8 cellular contexts compared by ENCODE assay signal in the genomic region with DNA sequence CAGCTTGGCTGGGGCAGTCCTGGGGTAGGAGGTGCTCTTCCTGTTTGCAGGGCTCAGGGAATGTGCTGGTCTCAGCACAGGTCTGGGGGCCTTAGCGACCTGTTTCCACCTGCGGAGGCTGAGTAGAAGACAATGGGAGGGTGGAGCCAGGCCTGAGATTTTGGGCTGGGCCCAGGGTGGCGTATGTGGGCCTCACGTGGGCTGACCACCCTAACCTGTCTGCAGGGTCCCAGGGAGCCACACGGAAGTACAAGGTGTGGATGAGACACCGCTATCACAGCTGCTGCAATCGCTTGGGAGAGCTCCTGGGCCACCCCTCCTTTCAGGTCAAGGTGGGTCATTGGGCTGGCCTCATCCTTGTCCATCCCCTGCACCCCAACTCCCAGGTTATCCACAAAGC. TPM values are rescaled to one million over a fixed set of nuclear protein-coding genes. Genes with fewer than 3 reads are reported as not detected.
DNase-seq lines count a peak whose midpoint lies in the region; ATAC-seq and TF ChIP-seq lines count a peak whose summit lies in the region.
"Had no signal": no experiment of that assay in that cellular context is flagged by ENCODE, and none has a peak within 500 bp of the region (broad histone marks: within the 10 kb centered on the region; RNA-seq: fewer than 3 reads in every experiment).

No MANE protein-coding gene starts in this region.

- peaks cover 45% of the 10 kb centered on the region for H3K79me2 ChIP-seq in GM23338 (replicated peaks; ENCODE audit: insufficient read depth)

- H2AFZ ChIP-seq in GM23338: no peak overlapping the region

- intact Hi-C loops in gastrocnemius medialis (cut with DNase I; ENCODE audit: low total_unique reads): loop anchor here (2.0 to 10.0 kb wide), 3 partner anchors 61 to 1271 kb away; a partner anchor contains a TSS

- peak overlapping the region; percentile 95 for H3K9ac ChIP-seq in SK-N-MC (ENCODE audit: insufficient read length)

- H3K9me2 ChIP-seq in GM23338 (ENCODE audit: insufficient read depth): no peaks in the 10 kb centered on the region

- no peak for TF ChIP-seq POLR2A in gastrocnemius medialis (IDR thresholded peaks at IDR 0.05)

- H3K27me3 ChIP-seq in GM23338 (ENCODE audit: insufficient read depth) (no peaks in the 10 kb centered on the region), gastrocnemius medialis (no peaks in the 10 kb centered on the region)

- TF ChIP-seq CTCF in GM23338 (conservative IDR thresholded peaks at IDR 0.05; ENCODE audit: low read depth in 2 of 2) (no peak), fibroblast of pulmonary artery (IDR thresholded peaks at IDR 0.05; ENCODE audit: low read length, missing control alignments) (no peak), gastrocnemius medialis (IDR thresholded peaks at IDR 0.05 in 4 of 5, conservative IDR thresholded peaks at IDR 0.05 in 1 of 5) (no peak)

- H3K36me3 ChIP-seq in GM23338 (ENCODE audit: insufficient read depth) (no peaks in the 10 kb centered on the region), SK-N-MC (ENCODE audit: insufficient read depth, low read length) (peaks cover 37% of the 10 kb centered on the region; the same call in 1 of the 2 replicates), gastrocnemius medialis (peaks cover 0 to 39% of the 10 kb centered on the region in 2 donors)

- in situ Hi-C loops in gastrocnemius medialis (cut with MboI; ENCODE audit: low sequenced_read_pairs in 4 of 4): no loop called here

- no peak overlapping the region for H3K27ac Mint-ChIP-seq in GM23338

- H3K4me1 ChIP-seq in GM23338 (ENCODE audit: insufficient read depth) (0 out of 2 replicates have a peak, but pooled peaks cover 2% of the 10 kb centered on the region), gastrocnemius medialis (peaks cover 17 to 22% of the 10 kb centered on the region in 2 donors)

- DNase-seq in GM23338 (ENCODE audit: low spot score): no peak
- no peak for DNase-seq in SK-N-MC (ENCODE audit: low read depth, low spot score)
- DNase-seq in fibroblast of pulmonary artery (ENCODE audit: low read depth): no peak
- no peak for DNase-seq in gastrocnemius medialis
- DNase-seq in NK-92 (lab: John Stamatoyannopoulos, UW; ENCODE audit: unreplicated experiment): no peak
- DNase-seq in cerebellar cortex (ENCODE audit: low spot score): no peak
- DNase-seq: caudate nucleus had no signal

- H3K4me3 ChIP-seq in GM23338: peak overlapping the region; percentile 82
- H3K4me3 ChIP-seq in SK-N-MC: peak overlapping the region; percentile 94
- H3K4me3 ChIP-seq in fibroblast of pulmonary artery (replicated peaks; ENCODE audit: low read depth, low read length): peak overlapping the region; percentile 81
- peak overlapping the region; percentile 95 to 97 (median 96) for H3K4me3 ChIP-seq in gastrocnemius medialis

- H3K9me3 Mint-ChIP-seq in GM23338: peaks cover 2% of the 10 kb centered on the region

- peaks cover 15% of the 10 kb centered on the region for H3K27me3 Mint-ChIP-seq in GM23338 (ENCODE audit: insufficient read depth, low read depth, poor library complexity)

- peak overlapping the region; percentile 94 for H3K4me2 ChIP-seq in GM23338

- H4K20me1 ChIP-seq in GM23338 (replicated peaks; ENCODE audit: insufficient read depth): no peaks in the 10 kb centered on the region; the same call in none of the 2 replicates

- no peak overlapping the region for H3K27ac ChIP-seq in GM23338 (ENCODE audit: low read depth)
- H3K27ac ChIP-seq in SK-N-MC: no peak overlapping the region
- H3K27ac ChIP-seq in gastrocnemius medialis: peak overlapping the region in 1 of 4 donors; percentile 83

- peaks cover 6% of the 10 kb centered on the region for H3K4me1 Mint-ChIP-seq in GM23338

- H3K9me3 ChIP-seq in SK-N-MC (ENCODE audit: low read depth, low read length) (no peaks in the 10 kb centered on the region), gastrocnemius medialis (no peaks in the 10 kb centered on the region)

- H3K4me3 Mint-ChIP-seq in GM23338: peak overlapping the region; percentile 86

- H3F3A ChIP-seq in GM23338 (replicated peaks; ENCODE audit: low read depth): no peaks in the 10 kb centered on the region

- ATAC-seq in GM23338 (no peak), gastrocnemius medialis (no peak), GM18519 (IDR thresholded peaks at IDR 0.05; ENCODE audit: low FRiP score, unreplicated experiment) (no peak)

- H3K36me3 Mint-ChIP-seq in GM23338 (ENCODE audit: low read depth): peaks cover 43% of the 10 kb centered on the region

TF ChIP-seq in GM23338, 12 proteins besides CTCF, POLR2A, EP300 and RAD21:
- TF ChIP-seq POLR2AphosphoS5 (IDR thresholded peaks at IDR 0.05; ENCODE audit: low read depth) (no peak), EZH2phosphoT487 (IDR thresholded peaks at IDR 0.05; ENCODE audit: unreplicated experiment) (no peak), EZH2 (IDR thresholded peaks at IDR 0.05; ENCODE audit: low read depth, unreplicated experiment) (no peak), JUNB (IDR thresholded peaks at IDR 0.05; ENCODE audit: unreplicated experiment) (no peak)
- TF ChIP-seq, protein P1, sequence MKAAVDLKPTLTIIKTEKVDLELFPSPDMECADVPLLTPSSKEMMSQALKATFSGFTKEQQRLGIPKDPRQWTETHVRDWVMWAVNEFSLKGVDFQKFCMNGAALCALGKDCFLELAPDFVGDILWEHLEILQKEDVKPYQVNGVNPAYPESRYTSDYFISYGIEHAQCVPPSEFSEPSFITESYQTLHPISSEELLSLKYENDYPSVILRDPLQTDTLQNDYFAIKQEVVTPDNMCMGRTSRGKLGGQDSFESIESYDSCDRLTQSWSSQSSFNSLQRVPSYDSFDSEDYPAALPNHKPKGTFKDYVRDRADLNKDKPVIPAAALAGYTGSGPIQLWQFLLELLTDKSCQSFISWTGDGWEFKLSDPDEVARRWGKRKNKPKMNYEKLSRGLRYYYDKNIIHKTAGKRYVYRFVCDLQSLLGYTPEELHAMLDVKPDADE (IDR thresholded peaks at IDR 0.05): no peak

RNA-seq across cellular contexts. Expression of a gene that starts 1.1 kb away (rescaled TPM):
- 32.7 and 42.4 TPM in 2 replicates for total RNA-seq in GM23338 (2014; rRNA removed; shearing (Covaris generic))
- polyA plus RNA-seq in GM23338 (2016; fragmentation: Nextera tagmentation; extraction: Ambion mirVana): 54.7 and 58.5 TPM in 2 replicates
- total RNA-seq in gastrocnemius medialis: 10 to 100 TPM; 11.1 to 24.0 (median 21.2) TPM

RNA-seq across cellular contexts. Expression of a gene that starts 1.2 kb away (rescaled TPM):
- 18.3 and 19.3 TPM in 2 replicates for total RNA-seq in GM23338 (2014; rRNA removed; shearing (Covaris generic))
- polyA plus RNA-seq in GM23338 (2016; fragmentation: Nextera tagmentation; extraction: Ambion mirVana): 12.4 and 13.0 TPM in 2 replicates
- total RNA-seq in gastrocnemius medialis: 1 to 10 TPM; 5.8 to 7.8 (median 6.5) TPM
